In the genomic region with DNA sequence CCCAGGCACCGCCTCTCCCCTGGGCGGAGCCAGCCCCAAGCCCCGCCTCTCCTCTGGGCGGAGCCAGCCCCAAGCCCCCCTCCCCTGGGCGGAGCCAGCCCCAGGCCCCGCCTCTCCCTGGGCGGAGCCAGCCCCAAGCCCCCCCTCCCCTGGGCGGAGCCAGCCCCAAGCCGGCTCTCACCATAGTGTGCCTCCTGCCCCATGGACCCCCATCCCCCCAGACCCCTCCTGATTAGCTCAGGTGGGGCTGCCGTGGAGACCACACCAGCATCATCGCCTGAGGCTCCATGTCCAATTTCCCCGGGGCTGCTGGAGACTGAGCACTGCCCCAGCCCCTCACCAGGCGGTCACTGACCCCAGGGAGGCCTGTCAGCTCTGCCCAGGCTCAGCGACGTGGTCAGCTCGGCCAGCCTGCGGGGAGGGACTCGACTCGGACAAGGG, we compare ENCODE assay signal across 1 cellular context.
TF ChIP-seq lines count a peak whose summit lies in the region.

No MANE protein-coding gene starts in this region.

TF ChIP-seq in WTC11, 78 proteins besides CTCF, POLR2A, EP300 and RAD21:
- TF ChIP-seq, protein P1, sequence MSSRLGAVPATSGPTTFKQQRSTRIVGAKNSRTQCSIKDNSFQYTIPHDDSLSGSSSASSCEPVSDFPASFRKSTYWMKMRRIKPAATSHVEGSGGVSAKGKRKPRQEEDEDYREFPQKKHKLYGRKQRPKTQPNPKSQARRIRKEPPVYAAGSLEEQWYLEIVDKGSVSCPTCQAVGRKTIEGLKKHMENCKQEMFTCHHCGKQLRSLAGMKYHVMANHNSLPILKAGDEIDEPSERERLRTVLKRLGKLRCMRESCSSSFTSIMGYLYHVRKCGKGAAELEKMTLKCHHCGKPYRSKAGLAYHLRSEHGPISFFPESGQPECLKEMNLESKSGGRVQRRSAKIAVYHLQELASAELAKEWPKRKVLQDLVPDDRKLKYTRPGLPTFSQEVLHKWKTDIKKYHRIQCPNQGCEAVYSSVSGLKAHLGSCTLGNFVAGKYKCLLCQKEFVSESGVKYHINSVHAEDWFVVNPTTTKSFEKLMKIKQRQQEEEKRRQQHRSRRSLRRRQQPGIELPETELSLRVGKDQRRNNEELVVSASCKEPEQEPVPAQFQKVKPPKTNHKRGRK (CRISPR knock-in tag; IDR thresholded peaks at IDR 0.05; ENCODE audit: borderline replicate concordance): no peak
- no peak for TF ChIP-seq CBFB (CRISPR knock-in tag; IDR thresholded peaks at IDR 0.05; ENCODE audit: low read depth)
- no peak for TF ChIP-seq MYBL2 (CRISPR knock-in tag; IDR thresholded peaks at IDR 0.05)
- TF ChIP-seq TP53 (CRISPR knock-in tag; IDR thresholded peaks at IDR 0.05): no peak
- no peak for TF ChIP-seq TEAD4 (CRISPR knock-in tag; IDR thresholded peaks at IDR 0.05)
- TF ChIP-seq NFATC4 (CRISPR knock-in tag; IDR thresholded peaks at IDR 0.05): no peak
